ENCODE assay signal across 9 cellular contexts in the genomic region with DNA sequence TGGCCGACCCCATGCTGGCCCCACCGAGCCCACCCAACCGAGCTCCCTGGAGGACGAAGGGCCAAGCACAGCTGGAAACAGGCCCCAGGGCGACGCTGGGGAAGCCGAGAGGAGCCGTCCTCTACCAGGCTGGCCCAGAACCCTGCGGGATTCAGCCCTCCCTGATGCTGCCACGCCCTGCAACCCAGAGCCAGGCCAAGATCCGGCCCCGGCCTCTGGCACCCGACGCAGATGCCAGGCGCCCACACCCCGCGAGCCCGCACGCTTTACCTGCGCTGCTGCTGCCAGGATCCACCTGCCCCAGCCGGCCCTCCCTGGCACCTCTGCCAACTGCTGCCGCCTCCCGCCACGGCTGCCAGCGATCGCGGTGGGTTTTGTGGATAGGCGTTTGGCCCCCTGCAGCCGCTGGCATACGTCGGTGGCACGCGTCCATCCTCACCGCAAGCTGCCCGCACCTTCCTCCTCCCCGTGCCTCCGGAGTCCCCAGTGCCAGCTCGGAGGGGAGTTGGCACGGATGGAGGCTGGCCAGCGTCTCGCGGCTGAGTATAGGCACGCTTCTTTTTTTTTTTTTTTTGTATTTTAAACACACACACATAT. TPM values are rescaled to one million over a fixed set of nuclear protein-coding genes. Genes with fewer than 3 reads are reported as not detected.
A peak's percentile ranks its signal among the peaks of the same experiment; 100 is the strongest.
DNase-seq lines count a peak whose midpoint lies in the region; ATAC-seq and TF ChIP-seq lines count a peak whose summit lies in the region.
"Had no signal": no experiment of that assay in that cellular context is flagged by ENCODE, and none has a peak within 500 bp of the region (broad histone marks: within the 10 kb centered on the region; RNA-seq: fewer than 3 reads in every experiment).

No MANE protein-coding gene starts in this region.

- 35 to 69% (median 60%) methylated on average over 35 to 43 of the region's 43 CpGs for WGBS in stomach, 5 donors

- H2AFZ ChIP-seq in PC-9, result no peak overlapping the region

- H3K27ac Mint-ChIP-seq in activated CD4-positive, alpha-beta T cell treated with anti-CD3 and anti-CD28 coated beads for 36 hours, result no peak overlapping the region

- no peak for DNase-seq in activated T-cell treated with anti-CD3 and anti-CD28 coated beads, Interleukin-2, amount 50 U/mL, for 4 hours
- DNase-seq in activated T-cell treated with anti-CD3 and anti-CD28 coated beads, Interleukin-2, amount 50 U/mL, for 1 hour, result no peak
- peak in 1 of 2 experiments; percentile 34 for DNase-seq in PC-9
- DNase-seq in epithelial cell of esophagus (ENCODE audit: low read depth), result no peak
- DNase-seq in stomach, result peak; percentile 80
- no peak for DNase-seq in HUDEP-2 (lab: John Stamatoyannopoulos, UW; ENCODE audit: unreplicated experiment in 76 of 76)
- DNase-seq in activated CD4-positive, alpha-beta T cell treated with anti-CD3 and anti-CD28 coated beads for 36 hours, result no peak
- no peak for DNase-seq in NCI-H2107 treated with DMSO at 0.1 percent for 48 hours (lab: John Stamatoyannopoulos, UW; ENCODE audit: unreplicated experiment)
- DNase-seq: retina had no signal

- H4K20me1 ChIP-seq in PC-9 (ENCODE audit: insufficient read depth), result no peaks in the 10 kb centered on the region

- H3K4me1 Mint-ChIP-seq in activated T-cell treated with anti-CD3 and anti-CD28 coated beads, Interleukin-2, amount 50 U/mL, for 4 hours (ENCODE audit: low read depth), result peaks cover 3% of the 10 kb centered on the region
- no peaks in the 10 kb centered on the region for H3K4me1 Mint-ChIP-seq in activated CD4-positive, alpha-beta T cell treated with anti-CD3 and anti-CD28 coated beads for 36 hours

- peaks cover 2% of the 10 kb centered on the region for H3K27me3 Mint-ChIP-seq in activated T-cell treated with anti-CD3 and anti-CD28 coated beads, Interleukin-2, amount 50 U/mL, for 4 hours (ENCODE audit: low read depth)
- H3K27me3 Mint-ChIP-seq in activated CD4-positive, alpha-beta T cell treated with anti-CD3 and anti-CD28 coated beads for 36 hours, result no peaks in the 10 kb centered on the region

- H3K27me3 ChIP-seq in PC-9 (ENCODE audit: insufficient read depth, low read depth) (peaks cover 59% of the 10 kb centered on the region), stomach (peaks cover 4 to 92% (median 4%) of the 10 kb centered on the region in 3 donors)

- H3K9me3 ChIP-seq in PC-9 (ENCODE audit: insufficient read depth, low read depth) (no peaks in the 10 kb centered on the region), stomach (no peaks in the 10 kb centered on the region)

- CTCF ChIA-PET in PC-9 (lab: Charles Lee), result interaction anchor here (0.6 kb wide), 1 partner anchor 371 kb away, joined by 5 read pairs; no protein-coding TSS in a partner anchor
- CTCF ChIA-PET in activated CD4-positive, alpha-beta T cell treated with anti-CD3 and anti-CD28 coated beads for 36 hours (lab: Charles Lee), result no interaction called here

- no peaks in the 10 kb centered on the region for H3K36me3 Mint-ChIP-seq in activated T-cell treated with anti-CD3 and anti-CD28 coated beads, Interleukin-2, amount 50 U/mL, for 4 hours (ENCODE audit: insufficient read depth)
- H3K36me3 Mint-ChIP-seq in activated CD4-positive, alpha-beta T cell treated with anti-CD3 and anti-CD28 coated beads for 36 hours (ENCODE audit: low read depth), result no peaks in the 10 kb centered on the region

- TF ChIP-seq CTCF in PC-9 (conservative IDR thresholded peaks at IDR 0.05) (no peak), epithelial cell of esophagus (IDR thresholded peaks at IDR 0.05; ENCODE audit: insufficient read depth, low read depth, low read length, missing control alignments) (no peak), stomach (IDR thresholded peaks at IDR 0.05) (no peak)

- H3K4me3 ChIP-seq in PC-9, result no peak overlapping the region
- peak overlapping the region; percentile 53 for H3K4me3 ChIP-seq in epithelial cell of esophagus (ENCODE audit: low read length)
- peak overlapping the region; percentile 35 to 52 (median 43) for H3K4me3 ChIP-seq in stomach

- H3K27ac ChIP-seq in PC-9 (no peak overlapping the region), stomach (peak overlapping the region; percentile 66 to 81 (median 74))

- no peak for ATAC-seq in activated T-cell treated with anti-CD3 and anti-CD28 coated beads, Interleukin-2, amount 50 U/mL, for 4 hours
- no peak for ATAC-seq in activated CD4-positive, alpha-beta T cell treated with anti-CD3 and anti-CD28 coated beads for 36 hours

- H3K9me2 ChIP-seq in PC-9 (ENCODE audit: insufficient read depth), result no peaks in the 10 kb centered on the region

- H3K4me1 ChIP-seq in PC-9 (replicated peaks; ENCODE audit: insufficient read depth) (no peaks in the 10 kb centered on the region), stomach (peaks cover 0 to 26% (median 23%) of the 10 kb centered on the region in 4 donors)

- TF ChIP-seq EP300 in stomach (IDR thresholded peaks at IDR 0.05), result no peak

- TF ChIP-seq POLR2A in stomach (IDR thresholded peaks at IDR 0.05), result no peak

- TSS peak; percentile 73 for BruUV-seq in PC-9 (replicated peaks; lab: Mats Ljungman, UMichigan)

- no peaks in the 10 kb centered on the region for H3K79me2 ChIP-seq in PC-9 (ENCODE audit: low read depth)

- intact Hi-C loops in PC-9 (cut with micrococcal nuclease; ENCODE audit: unreplicated experiment), result loop anchor here (10.0 kb wide), 1 partner anchor 127 kb away; no protein-coding TSS in a partner anchor
- intact Hi-C loops in stomach (cut with DNase I; ENCODE audit: low total_unique reads), result no loop called here
- intact Hi-C loops in activated CD4-positive, alpha-beta T cell treated with anti-CD3 and anti-CD28 coated beads for 36 hours (cut with DNase I, micrococcal nuclease), result no loop called here

- no peak overlapping the region for H3K4me2 ChIP-seq in PC-9

- peak overlapping the region; percentile 82 for H3K4me3 Mint-ChIP-seq in activated T-cell treated with anti-CD3 and anti-CD28 coated beads, Interleukin-2, amount 50 U/mL, for 4 hours
- no peak overlapping the region for H3K4me3 Mint-ChIP-seq in activated CD4-positive, alpha-beta T cell treated with anti-CD3 and anti-CD28 coated beads for 36 hours

- H3K36me3 ChIP-seq in PC-9 (ENCODE audit: low read depth) (no peaks in the 10 kb centered on the region), stomach (no peaks in the 10 kb centered on the region)

- H3K9me3 Mint-ChIP-seq in activated T-cell treated with anti-CD3 and anti-CD28 coated beads, Interleukin-2, amount 50 U/mL, for 4 hours, result no peaks in the 10 kb centered on the region
- no peaks in the 10 kb centered on the region for H3K9me3 Mint-ChIP-seq in activated CD4-positive, alpha-beta T cell treated with anti-CD3 and anti-CD28 coated beads for 36 hours (ENCODE audit: low read depth)

- POLR2A ChIA-PET in PC-9 (lab: Charles Lee; ENCODE audit: unreplicated experiment), result no interaction called here
- POLR2A ChIA-PET in activated CD4-positive, alpha-beta T cell treated with anti-CD3 and anti-CD28 coated beads for 36 hours (lab: Charles Lee), result no interaction called here

- H3F3A ChIP-seq in PC-9 (ENCODE audit: insufficient read depth, low read depth), result no peaks in the 10 kb centered on the region

RNA-seq across cellular contexts. Expression of a gene that starts 41.4 kb away (rescaled TPM):
- 10 to 100 TPM; 32.5 to 38.7 (median 34.2) TPM for total RNA-seq in activated T-cell treated with anti-CD3 and anti-CD28 coated beads, Interleukin-2, amount 50 U/mL, for 4 hours
- 34.0 and 42.3 TPM in 2 replicates for total RNA-seq in PC-9 (2021)
- total RNA-seq in stomach, result 100 to 1,000 TPM in 1 of 5 donors, 10 to 100 TPM in 4; 16.9 to 265 (median 27.7) TPM
- 10 to 100 TPM; 29.4 to 33.2 (median 31.9) TPM for polyA plus RNA-seq in stomach
- 10 to 100 TPM; 39.7 to 41.7 TPM for total RNA-seq in activated CD4-positive, alpha-beta T cell treated with anti-CD3 and anti-CD28 coated beads for 36 hours
